ENCODE assay signal across 1 cellular context in genomic region chr2:212537311-212538155, GRCh38.
TF ChIP-seq lines count a peak whose summit lies in the region.

No MANE protein-coding gene starts in this region.

TF ChIP-seq in HepG2, 621 proteins besides CTCF, POLR2A, EP300 and RAD21 (continued from another document and continues in another):
- TF ChIP-seq SMARCE1 (IDR thresholded peaks at IDR 0.05; ENCODE audit: borderline replicate concordance) (no peak), KIAA2018 (CRISPR knock-in tag; IDR thresholded peaks at IDR 0.05; ENCODE audit: borderline replicate concordance) (no peak), EEA1 (CRISPR knock-in tag; IDR thresholded peaks at IDR 0.05; ENCODE audit: borderline replicate concordance) (no peak), MAFG (CRISPR knock-in tag; IDR thresholded peaks at IDR 0.05) (no peak), ZNF281 (CRISPR knock-in tag; IDR thresholded peaks at IDR 0.05; ENCODE audit: borderline replicate concordance) (no peak), ZBTB1 (CRISPR knock-in tag; IDR thresholded peaks at IDR 0.05; ENCODE audit: borderline replicate concordance) (no peak), ATF6 (CRISPR knock-in tag; conservative IDR thresholded peaks at IDR 0.05) (no peak), NFE2L2 (IDR thresholded peaks at IDR 0.05; ENCODE audit: low read length) (no peak), ZNF225 (CRISPR knock-in tag; IDR thresholded peaks at IDR 0.05) (no peak), SRSF1 (optimal IDR thresholded peaks at IDR 0.05; ENCODE audit: low read depth, low read length) (no peak), DNMT1 (CRISPR knock-in tag; IDR thresholded peaks at IDR 0.05) (no peak), ZBTB33 (CRISPR knock-in tag; IDR thresholded peaks at IDR 0.05) (no peak), ZNF570 (CRISPR knock-in tag; IDR thresholded peaks at IDR 0.05; ENCODE audit: borderline replicate concordance) (no peak), FIP1L1 (IDR thresholded peaks at IDR 0.05; ENCODE audit: borderline replicate concordance, insufficient read depth, low read depth, low read length) (no peak), ZNF784 (CRISPR knock-in tag; IDR thresholded peaks at IDR 0.05; ENCODE audit: borderline replicate concordance) (no peak), ZNF687 (CRISPR knock-in tag; IDR thresholded peaks at IDR 0.05) (peak; percentile 44), RBFOX2 (IDR thresholded peaks at IDR 0.05; ENCODE audit: low read depth, low read length) (no peak), ZNF556 (CRISPR knock-in tag; IDR thresholded peaks at IDR 0.05; ENCODE audit: borderline replicate concordance) (no peak), ZNF597 (CRISPR knock-in tag; IDR thresholded peaks at IDR 0.05) (no peak), TCF12 (IDR thresholded peaks at IDR 0.05) (no peak), TCF12 (CRISPR knock-in tag; IDR thresholded peaks at IDR 0.05) (no peak), ZFP91 (CRISPR knock-in tag; IDR thresholded peaks at IDR 0.05; ENCODE audit: borderline replicate concordance) (no peak; the same call in 1 of the 2 replicates), FOXO1 (CRISPR knock-in tag; IDR thresholded peaks at IDR 0.05) (no peak), ZNF160 (CRISPR knock-in tag; IDR thresholded peaks at IDR 0.05) (no peak), ZNF781 (CRISPR knock-in tag; IDR thresholded peaks at IDR 0.05; ENCODE audit: borderline replicate concordance, not compliant biosample characterization) (no peak), ZNF563 (CRISPR knock-in tag; IDR thresholded peaks at IDR 0.05) (0 out of 2 replicates have a peak, but pooled peaks have one; percentile 19), ELK4 (CRISPR knock-in tag; IDR thresholded peaks at IDR 0.05; ENCODE audit: borderline replicate concordance) (no peak), XRCC5 (optimal IDR thresholded peaks at IDR 0.05; ENCODE audit: low read length) (peak; percentile 13), TEAD2 (CRISPR knock-in tag; IDR thresholded peaks at IDR 0.05) (no peak), SSRP1 (CRISPR knock-in tag; IDR thresholded peaks at IDR 0.05) (no peak)
